In the genomic region with DNA sequence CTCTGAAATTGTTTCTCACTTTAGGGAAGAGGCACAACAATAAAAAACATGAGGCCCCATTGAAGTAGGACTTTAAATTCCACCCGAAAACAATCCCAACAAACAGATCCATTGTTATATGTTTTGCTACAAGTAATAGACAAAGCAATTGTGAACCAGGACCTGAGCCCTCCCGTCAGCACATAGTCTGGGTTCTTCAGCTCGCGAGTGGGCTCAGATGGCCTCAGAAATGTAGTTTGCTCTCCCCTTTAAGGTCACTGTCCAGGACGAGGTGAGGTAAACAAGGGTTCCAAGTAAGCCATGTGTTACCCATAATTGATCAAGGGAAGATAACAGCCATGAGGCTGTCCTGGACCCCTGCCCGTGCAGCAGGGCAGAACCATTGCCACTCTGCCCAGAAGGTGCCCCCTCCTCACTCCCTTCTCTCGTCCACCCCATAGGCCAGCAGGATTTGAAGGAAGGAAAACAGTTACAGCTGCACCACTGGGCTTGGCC, we compare ENCODE assay signal across 1 cellular context.
TF ChIP-seq lines count a peak whose summit lies in the region.

No MANE protein-coding gene starts in this region.

TF ChIP-seq in GM23338, 12 proteins besides CTCF, POLR2A, EP300 and RAD21 (continued from another document):
- TF ChIP-seq, protein P1, sequence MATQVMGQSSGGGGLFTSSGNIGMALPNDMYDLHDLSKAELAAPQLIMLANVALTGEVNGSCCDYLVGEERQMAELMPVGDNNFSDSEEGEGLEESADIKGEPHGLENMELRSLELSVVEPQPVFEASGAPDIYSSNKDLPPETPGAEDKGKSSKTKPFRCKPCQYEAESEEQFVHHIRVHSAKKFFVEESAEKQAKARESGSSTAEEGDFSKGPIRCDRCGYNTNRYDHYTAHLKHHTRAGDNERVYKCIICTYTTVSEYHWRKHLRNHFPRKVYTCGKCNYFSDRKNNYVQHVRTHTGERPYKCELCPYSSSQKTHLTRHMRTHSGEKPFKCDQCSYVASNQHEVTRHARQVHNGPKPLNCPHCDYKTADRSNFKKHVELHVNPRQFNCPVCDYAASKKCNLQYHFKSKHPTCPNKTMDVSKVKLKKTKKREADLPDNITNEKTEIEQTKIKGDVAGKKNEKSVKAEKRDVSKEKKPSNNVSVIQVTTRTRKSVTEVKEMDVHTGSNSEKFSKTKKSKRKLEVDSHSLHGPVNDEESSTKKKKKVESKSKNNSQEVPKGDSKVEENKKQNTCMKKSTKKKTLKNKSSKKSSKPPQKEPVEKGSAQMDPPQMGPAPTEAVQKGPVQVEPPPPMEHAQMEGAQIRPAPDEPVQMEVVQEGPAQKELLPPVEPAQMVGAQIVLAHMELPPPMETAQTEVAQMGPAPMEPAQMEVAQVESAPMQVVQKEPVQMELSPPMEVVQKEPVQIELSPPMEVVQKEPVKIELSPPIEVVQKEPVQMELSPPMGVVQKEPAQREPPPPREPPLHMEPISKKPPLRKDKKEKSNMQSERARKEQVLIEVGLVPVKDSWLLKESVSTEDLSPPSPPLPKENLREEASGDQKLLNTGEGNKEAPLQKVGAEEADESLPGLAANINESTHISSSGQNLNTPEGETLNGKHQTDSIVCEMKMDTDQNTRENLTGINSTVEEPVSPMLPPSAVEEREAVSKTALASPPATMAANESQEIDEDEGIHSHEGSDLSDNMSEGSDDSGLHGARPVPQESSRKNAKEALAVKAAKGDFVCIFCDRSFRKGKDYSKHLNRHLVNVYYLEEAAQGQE (IDR thresholded peaks at IDR 0.05; ENCODE audit: unreplicated experiment), result no peak
- TF ChIP-seq NANOG (IDR thresholded peaks at IDR 0.05; ENCODE audit: borderline replicate concordance) (no peak), JUNB (IDR thresholded peaks at IDR 0.05; ENCODE audit: unreplicated experiment) (no peak)
TF ChIP-seq in GM23338: peak in this region for 0.
